8 cellular contexts compared by ENCODE assay signal in genomic region chr19:40578442-40578908, GRCh38. TPM values are rescaled to one million over a fixed set of nuclear protein-coding genes. Genes with fewer than 3 reads are reported as not detected.
DNase-seq lines count a peak whose midpoint lies in the region; ATAC-seq lines count a peak whose summit lies in the region.

No MANE protein-coding gene starts in this region.

- in situ Hi-C loops in ACHN (cut with HindIII; ENCODE audit: low pct_ligation_motif_present, low pct_unique_long_range_greater_than_20kb, low sequenced_read_pairs) (no loop called here), SK-MEL-5 (cut with HindIII; ENCODE audit: low pct_unique_long_range_greater_than_20kb, low sequenced_read_pairs) (no loop called here)

- DNase-seq in ACHN (peak; percentile 30), GDM1 (lab: John Stamatoyannopoulos, UW) (peak; percentile 21), SK-MEL-5 (ENCODE audit: low read depth, low spot score) (peak; percentile 70), fibroblast of peridontal ligament (ENCODE audit: extremely low read depth) (peak; percentile 11), GM19238 (ENCODE audit: insufficient read length, low spot score) (no peak), midbrain (lab: John Stamatoyannopoulos, UW) (no peak)
- no peak for DNase-seq in activated effector memory CD4-positive, alpha-beta T cell treated with anti-CD3 and anti-CD28 coated beads, Interleukin-2, amount 50 U/mL, for 16 hours

- ATAC-seq in GM18907 (IDR thresholded peaks at IDR 0.05; ENCODE audit: unreplicated experiment): no peak

RNA-seq across cellular contexts. Expression of gene SHKBP1, which starts 1.8 kb away (rescaled TPM):
- 17.6 and 21.2 TPM in 2 replicates for total RNA-seq in SK-MEL-5 (2014; rRNA removed; shearing (Covaris generic))
- 79.1 and 87.1 TPM in 2 replicates for polyA plus RNA-seq in SK-MEL-5 (2015; cell fraction: cytosol; rRNA removed)
- 76.3 and 96.0 TPM in 2 replicates for polyA plus RNA-seq in SK-MEL-5 (2015; cell fraction: nucleus; rRNA removed)

RNA-seq across cellular contexts. Expression of gene LTBP4, which starts 22.7 kb away (rescaled TPM):
- 10.9 and 13.4 TPM in 2 replicates for total RNA-seq in SK-MEL-5 (2014; rRNA removed; shearing (Covaris generic))
- 46.6 and 55.1 TPM in 2 replicates for polyA plus RNA-seq in SK-MEL-5 (2015; cell fraction: cytosol; rRNA removed)
- 316 and 403 TPM in 2 replicates for polyA plus RNA-seq in SK-MEL-5 (2015; cell fraction: nucleus; rRNA removed)

Comparison
In these comparisons a context has a peak if more than half of its experiments do, and no peak if none do; other contexts are left out.
1. DNase-seq: peak in ACHN (single experiment), GDM1 (single experiment), SK-MEL-5 (single experiment) and fibroblast of peridontal ligament (single experiment); none in GM19238 (single experiment), midbrain (single experiment) and activated effector memory CD4-positive, alpha-beta T cell treated with anti-CD3 and anti-CD28 coated beads, Interleukin-2, amount 50 U/mL, for 16 hours (single experiment).